In the genomic region with DNA sequence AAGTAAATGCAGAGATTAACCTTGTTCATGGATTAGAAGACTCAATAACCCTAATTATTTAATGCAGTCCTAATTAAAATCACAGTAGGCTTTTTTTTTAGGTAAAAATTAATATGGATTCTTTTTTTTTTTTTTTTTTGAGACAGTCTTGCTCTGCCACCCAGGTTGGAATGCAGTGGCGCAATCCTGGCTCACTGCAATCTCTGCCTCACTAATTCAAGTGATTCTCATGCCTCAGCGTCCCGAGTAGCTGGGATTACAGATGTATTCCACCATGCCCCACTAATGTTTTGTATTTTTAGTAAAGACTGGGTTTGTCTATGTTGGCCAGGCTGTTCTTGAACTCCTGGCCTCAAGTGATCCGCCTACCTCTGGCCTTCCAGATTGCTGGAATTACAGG, we compare ENCODE assay signal across 19 cellular contexts. TPM values are rescaled to one million over a fixed set of nuclear protein-coding genes. Genes with fewer than 3 reads are reported as not detected.
A peak's percentile ranks its signal among the peaks of the same experiment; 100 is the strongest.
DNase-seq lines count a peak whose midpoint lies in the region; ATAC-seq, FAIRE-seq and TF ChIP-seq lines count a peak whose summit lies in the region.
"Had no signal": no experiment of that assay in that cellular context is flagged by ENCODE, and none has a peak within 500 bp of the region (broad histone marks: within the 10 kb centered on the region; RNA-seq: fewer than 3 reads in every experiment).

No MANE protein-coding gene starts in this region.

- peaks cover 0 to 7% of the 10 kb centered on the region in 2 donors for H3K9me3 ChIP-seq in left lung

- no peak overlapping the region for H3K4me3 Mint-ChIP-seq in glutamatergic neuron (ENCODE audit: unreplicated experiment)
- H3K4me3 Mint-ChIP-seq: B cell; CD4-positive, alpha-beta T cell; HFFc6 had no signal

- H3K4me3 ChIP-seq in AG10803 (ENCODE audit: low read length) (no peak overlapping the region), bronchial epithelial cell (ENCODE audit: low read depth, low read length) (no peak overlapping the region), left lung (no peak overlapping the region)
- H3K4me3 ChIP-seq: GM12878 had no signal

- H3K4me1 Mint-ChIP-seq in glutamatergic neuron (ENCODE audit: low read depth, unreplicated experiment), result no peaks in the 10 kb centered on the region

- no peak overlapping the region for H3K27ac Mint-ChIP-seq in glutamatergic neuron (ENCODE audit: unreplicated experiment)
- H3K27ac Mint-ChIP-seq: B cell; CD4-positive, alpha-beta T cell; HFFc6 had no signal

- peaks cover 4% of the 10 kb centered on the region for H3K9me3 Mint-ChIP-seq in glutamatergic neuron (ENCODE audit: unreplicated experiment)
- H3K9me3 Mint-ChIP-seq: CD4-positive, alpha-beta T cell had no signal

- no peaks in the 10 kb centered on the region for H3K27me3 Mint-ChIP-seq in glutamatergic neuron (ENCODE audit: unreplicated experiment)
- H3K27me3 Mint-ChIP-seq: B cell; CD4-positive, alpha-beta T cell had no signal

- DNase-seq in AG10803 (ENCODE audit: low read depth), result peak; percentile 17
- DNase-seq in bronchial epithelial cell (ENCODE audit: low read depth), result peak; percentile 33
- peak; percentile 37 for DNase-seq in fibroblast of gingiva (ENCODE audit: low read depth)
- no peak for DNase-seq in left lung
- no peak for DNase-seq in glutamatergic neuron
- no peak for DNase-seq in activated T-cell treated with anti-CD3 and anti-CD28 coated beads for 4 hours
- no peak for DNase-seq in activated CD8-positive, alpha-beta memory T cell treated with anti-CD3 and anti-CD28 coated beads, Interleukin-2, amount 50 U/mL, for 4 hours
- DNase-seq in RCC 7860 (ENCODE audit: low spot score), result no peak
- DNase-seq: 8988T; C1 segment of cervical spinal cord; Calu3; CD4-positive, alpha-beta T cell; DMS 273 treated with DMSO at 0.1 percent for 48 hours; HCEC 1CT; HFFc6 had no signal

- ATAC-seq in left lung, result peak; percentile 32
- ATAC-seq: GM12878 had no signal

- H3K27ac ChIP-seq in left lung, result no peak overlapping the region
- H3K27ac ChIP-seq: HL-60 had no signal

- TF ChIP-seq CTCF in AG10803 (conservative IDR thresholded peaks at IDR 0.05; ENCODE audit: low read length) (no peak), bronchial epithelial cell (IDR thresholded peaks at IDR 0.05; ENCODE audit: insufficient read depth, low read length, severe bottlenecking) (no peak), left lung (IDR thresholded peaks at IDR 0.05) (no peak), glutamatergic neuron (IDR thresholded peaks at IDR 0.05; ENCODE audit: partially characterized antibody, unreplicated experiment) (no peak)

- peaks cover 0 to 8% of the 10 kb centered on the region in 2 donors for H3K4me1 ChIP-seq in left lung

- H3K27me3 ChIP-seq in bronchial epithelial cell (ENCODE audit: control insufficient read depth, insufficient read depth, low read length), result no peaks in the 10 kb centered on the region
- no peaks in the 10 kb centered on the region for H3K27me3 ChIP-seq in left lung

- FAIRE-seq in bronchial epithelial cell (lab: Jason Lieb, UNC) (no peak), RCC 7860 (lab: Jason Lieb, UNC) (no peak)
- FAIRE-seq: GM12878, GM18507 had no signal

- peaks cover 14% of the 10 kb centered on the region for H3K36me3 Mint-ChIP-seq in glutamatergic neuron (ENCODE audit: unreplicated experiment)

- intact Hi-C loops in left lung (cut with DNase I), result no loop called here

- H3K36me3 ChIP-seq in bronchial epithelial cell (ENCODE audit: control insufficient read depth, insufficient read depth, low read length) (no peaks in the 10 kb centered on the region), left lung (no peaks in the 10 kb centered on the region)

RNA-seq across cellular contexts. Expression of gene DENND4C, which starts 40.6 kb away (rescaled TPM):
- total RNA-seq in bronchial epithelial cell (37.9 and 63.0 TPM in 2 replicates), left lung (10 to 100 TPM; 55.1 to 59.3 TPM), glutamatergic neuron (ENCODE audit: unreplicated experiment) (34.5 TPM)

Comparison
In these comparisons a context has a peak if more than half of its experiments do, and no peak if none do; other contexts are left out.
1. DNase-seq: peak in AG10803 (single experiment), bronchial epithelial cell (single experiment) and fibroblast of gingiva (single experiment); none in left lung (0 of 2), glutamatergic neuron (single experiment), activated T-cell treated with anti-CD3 and anti-CD28 coated beads for 4 hours (single experiment), activated CD8-positive, alpha-beta memory T cell treated with anti-CD3 and anti-CD28 coated beads, Interleukin-2, amount 50 U/mL, for 4 hours (single experiment) and RCC 7860 (single experiment).